Comparison of ENCODE assay signal across 21 cellular contexts in the genomic region with DNA sequence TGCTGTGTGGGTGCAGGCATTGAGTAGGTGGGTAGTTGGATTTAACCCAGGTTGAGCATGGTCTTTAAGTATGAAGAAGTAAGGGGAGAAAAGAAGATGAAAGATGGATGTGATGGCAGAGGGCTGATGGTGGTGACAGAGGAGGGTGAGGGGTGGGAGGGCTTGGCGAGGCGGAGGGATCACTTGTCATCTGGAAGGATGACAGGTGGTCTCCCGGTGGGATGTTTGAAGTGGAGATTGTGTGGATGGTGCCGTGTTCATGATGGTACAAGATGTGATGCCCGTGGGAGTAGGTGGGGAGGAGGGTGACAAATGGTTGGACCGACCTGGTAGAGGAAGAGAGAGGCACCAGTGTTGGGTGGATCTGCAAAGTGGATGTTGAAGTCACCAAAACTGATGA.
DNase-seq lines count a peak whose midpoint lies in the region; ATAC-seq, FAIRE-seq and TF ChIP-seq lines count a peak whose summit lies in the region.
"Had no signal": no experiment of that assay in that cellular context is flagged by ENCODE, and none has a peak within 500 bp of the region (broad histone marks: within the 10 kb centered on the region; RNA-seq: fewer than 3 reads in every experiment).

No MANE protein-coding gene starts in this region.

- CTCF ChIA-PET in IMR-90 (lab: Yijun Ruan, JAX) (no interaction called here), H1 (lab: Charles Lee; ENCODE audit: partially characterized antibody) (interaction anchor here (0.5 kb wide), 1 partner anchor 71 kb away, joined by 3 read pairs; no protein-coding TSS in a partner anchor)

- no peak overlapping the region for H2BK15ac ChIP-seq in IMR-90 (ENCODE audit: low read depth, low read length)
- no peak overlapping the region for H2BK15ac ChIP-seq in H1 (ENCODE audit: low read length)

- H3K23ac ChIP-seq in IMR-90 (ENCODE audit: low read depth, low read length) (no peak overlapping the region), H1 (ENCODE audit: insufficient read length) (no peak overlapping the region)

- H3K23me2 ChIP-seq in H1 (ENCODE audit: low read depth, low read length), result no peaks in the 10 kb centered on the region

- H3K56ac ChIP-seq in IMR-90 (ENCODE audit: extremely low read depth, insufficient read depth, low read length) (no peak overlapping the region), H1 (replicated peaks; ENCODE audit: insufficient read length, low read depth, low read length) (no peak overlapping the region)

- H3K79me2 ChIP-seq in H1 (ENCODE audit: control insufficient read depth in 1 of 2, insufficient read depth in 2 of 2, low read length in 2 of 2), result no peaks in the 10 kb centered on the region

- H3K18ac ChIP-seq in IMR-90 (ENCODE audit: low read depth, low read length) (no peak overlapping the region), H1 (ENCODE audit: extremely low read depth, low read length) (no peak overlapping the region; the same call in 1 of the 2 replicates)

- H3K79me1 ChIP-seq in IMR-90 (ENCODE audit: low read depth in 1 of 2, low read length in 2 of 2) (no peaks in the 10 kb centered on the region), H1 (ENCODE audit: low read depth, low read length) (no peaks in the 10 kb centered on the region)

- H2BK20ac ChIP-seq in IMR-90 (ENCODE audit: low read depth, low read length) (no peak overlapping the region), H1 (ENCODE audit: low read length) (no peak overlapping the region)

- H4K8ac ChIP-seq in IMR-90 (ENCODE audit: low read depth in 2 of 2, low read length in 2 of 2), result no peak overlapping the region
- no peak overlapping the region for H4K8ac ChIP-seq in H1 (ENCODE audit: extremely low read depth, insufficient read depth, low read length)

- H3K9me3 ChIP-seq in IMR-90 (ENCODE audit: control insufficient read depth, insufficient read depth, low read length) (no peaks in the 10 kb centered on the region; the same call in 1 of the 2 replicates), H1 (ENCODE audit: insufficient read depth in 2 of 2, low read depth in 1 of 2, low read length in 1 of 2) (no peaks in the 10 kb centered on the region)
- H3K9me3 ChIP-seq: BLaER1 treated with 17β-estradiol and CSF1 and Interleukin-3, amounts not matched to agents 10 nM and 100 nM had no signal

- dilution Hi-C loops in IMR-90 (cut with HindIII; ENCODE audit: low sequenced_read_pairs, unreplicated experiment), result no loop called here

- no peak overlapping the region for H3K14ac ChIP-seq in IMR-90 (replicated peaks; ENCODE audit: low read depth, low read length)
- H3K14ac ChIP-seq in H1 (ENCODE audit: insufficient read length), result no peak overlapping the region

- H3K4ac ChIP-seq in IMR-90 (ENCODE audit: low read depth, low read length), result no peak overlapping the region
- no peak overlapping the region for H3K4ac ChIP-seq in H1 (replicated peaks; ENCODE audit: insufficient read length, low read depth, low read length)

- H2BK120ac ChIP-seq in IMR-90 (ENCODE audit: low read depth, low read length) (no peak overlapping the region), H1 (replicated peaks; ENCODE audit: low read depth, low read length) (no peak overlapping the region)

- intact Hi-C loops in IMR-90 (cut with micrococcal nuclease), result no loop called here
- intact Hi-C loops in posterior vena cava (cut with DNase I), result no loop called here

- TF ChIP-seq RAD21 in IMR-90 (IDR thresholded peaks at IDR 0.05; ENCODE audit: low read length), result no peak
- no peak for TF ChIP-seq RAD21 in H1 (IDR thresholded peaks at IDR 0.05 in 1 of 2, conservative IDR thresholded peaks at IDR 0.05 in 1 of 2; ENCODE audit: low read depth in 2 of 2, low read length in 2 of 2)

- FAIRE-seq in H1 (lab: Jason Lieb, UNC), result no peak
- FAIRE-seq: GM12891, GM18507, K562 had no signal

- H2AK5ac ChIP-seq in IMR-90 (ENCODE audit: low read depth, low read length) (no peak overlapping the region), H1 (ENCODE audit: low read depth, low read length) (no peak overlapping the region)

- no peak for ATAC-seq in IMR-90 (ENCODE audit: low read depth)
- no peak for ATAC-seq in HG02885 (IDR thresholded peaks at IDR 0.05; ENCODE audit: poor library complexity, unreplicated experiment)
- ATAC-seq in HG02571 (IDR thresholded peaks at IDR 0.05; ENCODE audit: unreplicated experiment), result no peak
- ATAC-seq: CD8-positive, alpha-beta T cell; GM23338; K562 had no signal

- no peak for TF ChIP-seq EP300 in H1 (IDR thresholded peaks at IDR 0.05; ENCODE audit: borderline replicate concordance in 1 of 2, low read depth in 2 of 2, low read length in 2 of 2)

- H3K27me3 Mint-ChIP-seq in activated T-cell treated with anti-CD3 and anti-CD28 coated beads, Interleukin-2, amount 50 U/mL, for 24 hours, result no peaks in the 10 kb centered on the region

- H3K9me1 ChIP-seq in IMR-90 (ENCODE audit: insufficient read depth, low read length), result peaks cover 3% of the 10 kb centered on the region; the same call in 1 of the 2 replicates

- H2BK12ac ChIP-seq in H1 (ENCODE audit: low read depth, low read length), result peak overlapping the region; percentile 27; the same call in 1 of the 2 replicates

- POLR2A ChIA-PET in IMR-90 (lab: Charles Lee; ENCODE audit: unreplicated experiment) (no interaction called here), H1 (lab: Charles Lee; ENCODE audit: partially characterized antibody) (no interaction called here)

- no peak overlapping the region for H4K91ac ChIP-seq in IMR-90 (ENCODE audit: insufficient read depth, low read depth, low read length)
- H4K91ac ChIP-seq in H1 (replicated peaks; ENCODE audit: insufficient read length, low read length), result no peak overlapping the region

- H2BK5ac ChIP-seq in IMR-90 (ENCODE audit: low read depth, low read length, poor library complexity, severe bottlenecking) (no peak overlapping the region), H1 (ENCODE audit: low read depth, low read length) (no peak overlapping the region)

- TF ChIP-seq CTCF in IMR-90 (conservative IDR thresholded peaks at IDR 0.05; ENCODE audit: low read depth, low read length) (no peak), H1 (IDR thresholded peaks at IDR 0.05; ENCODE audit: control extremely low read depth in 1 of 3, insufficient read depth in 1 of 3, low read depth in 1 of 3, low read length in 3 of 3) (no peak)

- no peak for TF ChIP-seq POLR2A in IMR-90 (IDR thresholded peaks at IDR 0.05; ENCODE audit: low read depth, low read length)
- TF ChIP-seq POLR2A in H1 (IDR thresholded peaks at IDR 0.05; ENCODE audit: control extremely low read depth in 1 of 2, low read depth in 2 of 2, low read length in 2 of 2), result no peak

- peak overlapping the region; percentile 10 for H2AFZ ChIP-seq in IMR-90 (replicated peaks; ENCODE audit: low read length, poor library complexity)
- H2AFZ ChIP-seq in H1 (ENCODE audit: low read length), result no peak overlapping the region
- H2AFZ ChIP-seq: GM23338 had no signal

- peaks cover 14% of the 10 kb centered on the region for H3K4me1 Mint-ChIP-seq in activated T-cell treated with anti-CD3 and anti-CD28 coated beads, Interleukin-2, amount 50 U/mL, for 24 hours (ENCODE audit: low read depth)

- H3K36me3 Mint-ChIP-seq in activated T-cell treated with anti-CD3 and anti-CD28 coated beads, Interleukin-2, amount 50 U/mL, for 24 hours (ENCODE audit: low read depth), result no peaks in the 10 kb centered on the region
- H3K36me3 Mint-ChIP-seq: CD8-positive, alpha-beta T cell had no signal

- H3K9ac ChIP-seq in IMR-90 (ENCODE audit: low read depth, low read length) (no peak overlapping the region), H1 (replicated peaks in 1 of 4; ENCODE audit: extremely low read depth in 1 of 4, low read depth in 3 of 4, low read length in 3 of 4) (no peak overlapping the region; a peak in 1 of 7 replicates)
- H3K9ac ChIP-seq: BLaER1 treated with 17β-estradiol and CSF1 and Interleukin-3, amounts not matched to agents 10 nM and 100 nM had no signal

- no peaks in the 10 kb centered on the region for H3K4me1 ChIP-seq in IMR-90 (ENCODE audit: control insufficient read depth, insufficient read depth, low read length)
- peaks cover 0 to 11% (median 5%) of the 10 kb centered on the region in 4 experiments; a peak in 5 of 7 replicates for H3K4me1 ChIP-seq in H1 (replicated peaks in 1 of 4; ENCODE audit: control insufficient read depth in 3 of 4, insufficient read depth in 4 of 4, low read length in 3 of 4)

- H3K4me3 Mint-ChIP-seq in activated T-cell treated with anti-CD3 and anti-CD28 coated beads, Interleukin-2, amount 50 U/mL, for 24 hours, result no peak overlapping the region
- H3K4me3 Mint-ChIP-seq: B cell; CD8-positive, alpha-beta T cell; GM23338; H9 had no signal

- BruUV-seq in IMR-90 (replicated peaks; lab: Mats Ljungman, UMichigan), result no TSS peak

- H4K20me1 ChIP-seq in IMR-90 (ENCODE audit: insufficient read depth, low read length) (no peaks in the 10 kb centered on the region; the same call in 1 of the 2 replicates), H1 (replicated peaks in 1 of 2; ENCODE audit: control insufficient read depth in 1 of 2, insufficient read depth in 2 of 2, low read length in 2 of 2) (no peaks in the 10 kb centered on the region)

- H3K27ac ChIP-seq in IMR-90 (ENCODE audit: insufficient read depth, low read length) (no peak overlapping the region), H1 (ENCODE audit: low read depth, low read length) (no peak overlapping the region)
- H3K27ac ChIP-seq: BLaER1 treated with 17β-estradiol and CSF1 and Interleukin-3, amounts not matched to agents 10 nM and 100 nM had no signal

- in situ Hi-C loops in IMR-90 (cut with MboI; ENCODE audit: low sequenced_read_pairs), result no loop called here

- DNase-seq in activated T-cell treated with anti-CD3 and anti-CD28 coated beads, Interleukin-2, amount 50 U/mL, for 24 hours, result peak; percentile 18
- no peak for DNase-seq in activated T-cell treated with anti-CD3 and anti-CD28 coated beads, Interleukin-2, amount 50 U/mL, for 48 hours
- DNase-seq in IMR-90 (no peak), H1 (ENCODE audit: low read depth in 1 of 2, low spot score in 2 of 2) (no peak), posterior vena cava (ENCODE audit: low spot score) (peak; percentile 47), HK-2 (ENCODE audit: unreplicated experiment) (no peak)
- DNase-seq: 8988T, Calu3, DMS53, DND-41, EL, H9 had no signal

- no peaks in the 10 kb centered on the region for H3K36me3 ChIP-seq in IMR-90 (ENCODE audit: control insufficient read depth, insufficient read depth, low read length)
- no peaks in the 10 kb centered on the region for H3K36me3 ChIP-seq in H1 (ENCODE audit: control insufficient read depth in 2 of 4, insufficient read depth in 4 of 4, low read length in 3 of 4)
- H3K36me3 ChIP-seq: BLaER1 treated with 17β-estradiol and CSF1 and Interleukin-3, amounts not matched to agents 10 nM and 100 nM had no signal

- H3K9me3 Mint-ChIP-seq in activated T-cell treated with anti-CD3 and anti-CD28 coated beads, Interleukin-2, amount 50 U/mL, for 24 hours, result no peaks in the 10 kb centered on the region
- H3K9me3 Mint-ChIP-seq: CD8-positive, alpha-beta T cell; GM23338; H9 had no signal

- H2AK9ac ChIP-seq in IMR-90 (replicated peaks; ENCODE audit: low read depth, low read length, poor library complexity), result peak overlapping the region; percentile 13

- peaks cover 72% of the 10 kb centered on the region for H3K27me3 ChIP-seq in IMR-90 (ENCODE audit: control insufficient read depth, insufficient read depth, low read length)
- no peaks in the 10 kb centered on the region for H3K27me3 ChIP-seq in H1 (replicated peaks in 1 of 4; ENCODE audit: control insufficient read depth in 3 of 4, extremely low read depth in 1 of 4, insufficient read depth in 3 of 4, low read length in 3 of 4)

- H3K4me2 ChIP-seq in IMR-90 (ENCODE audit: low read depth, low read length) (no peak overlapping the region), H1 (ENCODE audit: insufficient read depth in 1 of 2, low read depth in 2 of 2, low read length in 2 of 2) (no peak overlapping the region)
- H3K4me2 ChIP-seq: GM23338 had no signal

- H4K5ac ChIP-seq in IMR-90 (ENCODE audit: low read depth, low read length) (no peak overlapping the region), H1 (ENCODE audit: insufficient read length, low read depth, low read length) (no peak overlapping the region)

- H3K27ac Mint-ChIP-seq in activated T-cell treated with anti-CD3 and anti-CD28 coated beads, Interleukin-2, amount 50 U/mL, for 24 hours, result no peak overlapping the region
- H3K27ac Mint-ChIP-seq: B cell; CD8-positive, alpha-beta T cell; GM23338; H9 had no signal

- no peak overlapping the region for H3K4me3 ChIP-seq in IMR-90 (ENCODE audit: insufficient read depth, low read depth, low read length)
- H3K4me3 ChIP-seq in H1 (ENCODE audit: extremely low read depth in 1 of 4, insufficient read depth in 2 of 4, low read depth in 3 of 4, low read length in 4 of 4), result no peak overlapping the region
- H3K4me3 ChIP-seq: BLaER1 treated with 17β-estradiol and CSF1 and Interleukin-3, amounts not matched to agents 10 nM and 100 nM; GM23338; K562 had no signal

- 75% methylated on average over 6 of the region's 6 CpGs; no CpG with 5 or more reads in 1 of the 2 experiments for WGBS in IMR-90 (ENCODE audit: extremely low coverage in 2 of 2, insufficient read length in 1 of 2), 2 experiments
- 86% methylated on average over 6 of the region's 6 CpGs; no CpG with 5 or more reads in 1 of the 2 experiments for WGBS in H1 (ENCODE audit: extremely low coverage in 1 of 2, insufficient coverage in 1 of 2, insufficient read length in 1 of 2, insufficient replicate concordance in 2 of 2, low coverage in 1 of 2, low lambda C conversion rate in 2 of 2, missing lambda C conversion rate in 1 of 2), 2 experiments

Comparison
In these comparisons a context has a peak if more than half of its experiments do, and no peak if none do; other contexts are left out.
1. DNase-seq: peak in activated T-cell treated with anti-CD3 and anti-CD28 coated beads, Interleukin-2, amount 50 U/mL, for 24 hours (single experiment) and posterior vena cava (single experiment); none in activated T-cell treated with anti-CD3 and anti-CD28 coated beads, Interleukin-2, amount 50 U/mL, for 48 hours (0 of 2), IMR-90 (single experiment), H1 (0 of 2) and HK-2 (single experiment).